ENCODE assay signal across 18 cellular contexts in genomic region chr9:25994605-25995004, GRCh38.
DNase-seq lines count a peak whose midpoint lies in the region.
"Had no signal": no experiment of that assay in that cellular context is flagged by ENCODE, and none has a peak within 500 bp of the region (broad histone marks: within the 10 kb centered on the region; RNA-seq: fewer than 3 reads in every experiment).

No MANE protein-coding gene starts in this region.

- H3K27me3 ChIP-seq in HAP-1 (ENCODE audit: low read depth) = no peaks in the 10 kb centered on the region
- H3K27me3 ChIP-seq: BLaER1 had no signal

- no peak overlapping the region for H3K27ac Mint-ChIP-seq in activated T-cell treated with anti-CD3 and anti-CD28 coated beads, Interleukin-2, amount 50 U/mL, for 24 hours
- H3K27ac Mint-ChIP-seq: HFFc6 had no signal

- in situ Hi-C loops in HAP-1 (cut with MboI; ENCODE audit: low sequenced_read_pairs) = no loop called here

- H3K4me1 ChIP-seq in HAP-1 = no peaks in the 10 kb centered on the region

- no peaks in the 10 kb centered on the region for H3K9me3 ChIP-seq in HAP-1
- H3K9me3 ChIP-seq: BLaER1 had no signal

- H3K9me3 Mint-ChIP-seq in activated T-cell treated with anti-CD3 and anti-CD28 coated beads, Interleukin-2, amount 50 U/mL, for 24 hours = peaks cover 30% of the 10 kb centered on the region

- DNase-seq in A172 (ENCODE audit: low spot score) = peak; percentile 23
- peak; percentile 37 for DNase-seq in M059J (ENCODE audit: low read depth)
- peak; percentile 32 for DNase-seq in RPMI7951 (ENCODE audit: low read depth)
- DNase-seq in dermis blood vessel endothelial cell = peak; percentile 29
- no peak for DNase-seq in HAP-1 (ENCODE audit: low spot score in 2 of 2)
- no peak for DNase-seq in NCI-H187 treated with DMSO at 0.1 percent for 48 hours (lab: John Stamatoyannopoulos, UW)
- DNase-seq in T-helper 2 cell = no peak
- DNase-seq in activated T-cell treated with anti-CD3 and anti-CD28 coated beads, Interleukin-2, amount 50 U/mL, for 24 hours = no peak
- DNase-seq: 8988T, DMS 273 treated with DMSO at 0.1 percent for 48 hours, GDM1, HFFc6, IMR-90, NCI-H1092, NCI-H2227 treated with DMSO at 0.1 percent for 48 hours, NCI-H524, SHP77 treated with DMSO at 0.1 percent for 48 hours had no signal

- no peak overlapping the region for H3K4me3 Mint-ChIP-seq in activated T-cell treated with anti-CD3 and anti-CD28 coated beads, Interleukin-2, amount 50 U/mL, for 24 hours
- H3K4me3 Mint-ChIP-seq: HFFc6 had no signal

- no peaks in the 10 kb centered on the region for H3K4me1 Mint-ChIP-seq in activated T-cell treated with anti-CD3 and anti-CD28 coated beads, Interleukin-2, amount 50 U/mL, for 24 hours (ENCODE audit: low read depth)

- no peaks in the 10 kb centered on the region for H3K27me3 Mint-ChIP-seq in activated T-cell treated with anti-CD3 and anti-CD28 coated beads, Interleukin-2, amount 50 U/mL, for 24 hours

- no peak overlapping the region for H3K4me3 ChIP-seq in HAP-1
- H3K4me3 ChIP-seq: BLaER1 had no signal

- no peaks in the 10 kb centered on the region for H3K36me3 ChIP-seq in HAP-1 (replicated peaks)
- H3K36me3 ChIP-seq: BLaER1 had no signal

- H3K36me3 Mint-ChIP-seq in activated T-cell treated with anti-CD3 and anti-CD28 coated beads, Interleukin-2, amount 50 U/mL, for 24 hours (ENCODE audit: low read depth) = no peaks in the 10 kb centered on the region

Comparison
In these comparisons a context has a peak if more than half of its experiments do, and no peak if none do; other contexts are left out.
1. DNase-seq: peak in A172 (single experiment), M059J (single experiment), RPMI7951 (single experiment) and dermis blood vessel endothelial cell (single experiment); none in HAP-1 (0 of 2), NCI-H187 treated with DMSO at 0.1 percent for 48 hours (single experiment), T-helper 2 cell (0 of 5) and activated T-cell treated with anti-CD3 and anti-CD28 coated beads, Interleukin-2, amount 50 U/mL, for 24 hours (single experiment).